ENCODE assay signal across 29 cellular contexts in genomic region chr10:132687893-132688579, GRCh38.
DNase-seq lines count a peak whose midpoint lies in the region; ATAC-seq and TF ChIP-seq lines count a peak whose summit lies in the region.
"Had no signal": no experiment of that assay in that cellular context is flagged by ENCODE, and none has a peak within 500 bp of the region (broad histone marks: within the 10 kb centered on the region; RNA-seq: fewer than 3 reads in every experiment).

No MANE protein-coding gene starts in this region.

- H3K27me3 Mint-ChIP-seq in natural killer cell treated with Interleukin-12 subunit alpha and Interleukin-12 subunit beta and Interleukin-15 and Interleukin-18, amount 100 ng/mL, for 72 hours = no peaks in the 10 kb centered on the region
- H3K27me3 Mint-ChIP-seq in natural killer cell (ENCODE audit: low read depth in 2 of 2) (no peaks in the 10 kb centered on the region), immature natural killer cell (ENCODE audit: low read depth in 3 of 3) (peaks cover 0 to 7% (median 3%) of the 10 kb centered on the region in 3 donors)
- H3K27me3 Mint-ChIP-seq: activated CD8-positive, alpha-beta memory T cell treated with anti-CD3 and anti-CD28 coated beads, Interleukin-2, amount 10 ng/mL, durations not matched to agents 7 days and 5 days; activated naive CD4-positive, alpha-beta T cell treated with anti-CD3 and anti-CD28 coated beads, Interleukin-2, amount 50 U/mL, for 24 hours had no signal

- no peak overlapping the region for H3K27ac ChIP-seq in left ventricle myocardium inferior (replicated peaks)
- no peak overlapping the region for H3K27ac ChIP-seq in aorta (ENCODE audit: low read depth in 1 of 2, low read length in 2 of 2)
- H3K27ac ChIP-seq: testis had no signal

- H3K9me3 Mint-ChIP-seq in natural killer cell treated with Interleukin-12 subunit alpha and Interleukin-12 subunit beta and Interleukin-15 and Interleukin-18, amount 100 ng/mL, for 72 hours = peaks cover 3% of the 10 kb centered on the region
- H3K9me3 Mint-ChIP-seq in natural killer cell (no peaks in the 10 kb centered on the region), immature natural killer cell (peaks cover 0 to 3% (median 0%) of the 10 kb centered on the region in 6 donors)
- H3K9me3 Mint-ChIP-seq: activated naive CD4-positive, alpha-beta T cell treated with anti-CD3 and anti-CD28 coated beads, Interleukin-2, amount 50 U/mL, for 24 hours had no signal

- no peak for ATAC-seq in natural killer cell treated with Interleukin-12 subunit alpha and Interleukin-12 subunit beta and Interleukin-15 and Interleukin-18, amount 100 ng/mL, for 72 hours
- ATAC-seq in natural killer cell (no peak), omental fat pad (ENCODE audit: low FRiP score) (peak; percentile 18), aorta (ENCODE audit: low FRiP score) (no peak)
- ATAC-seq: activated CD8-positive, alpha-beta memory T cell treated with anti-CD3 and anti-CD28 coated beads, Interleukin-2, amount 10 ng/mL, durations not matched to agents 7 days and 5 days; activated T-cell treated with anti-CD3 and anti-CD28 coated beads, Interleukin-2, amount 50 U/mL, for 72 hours; left colon; stimulated activated effector memory CD8-positive, alpha-beta T cell treated with anti-CD3 and anti-CD28 coated beads, Interleukin-12 subunit alpha, Interleukin-12 subunit beta, amount 100 ng/mL, for 72 hours had no signal

- TF ChIP-seq CTCF in natural killer cell (IDR thresholded peaks at IDR 0.05) = no peak
- no peak for TF ChIP-seq CTCF in left ventricle myocardium inferior (IDR thresholded peaks at IDR 0.05; ENCODE audit: borderline replicate concordance)
- TF ChIP-seq CTCF in omental fat pad (IDR thresholded peaks at IDR 0.05) = no peak

- H3K27ac Mint-ChIP-seq in natural killer cell treated with Interleukin-12 subunit alpha and Interleukin-12 subunit beta and Interleukin-15 and Interleukin-18, amount 100 ng/mL, for 72 hours = no peak overlapping the region
- no peak overlapping the region for H3K27ac Mint-ChIP-seq in natural killer cell
- no peak overlapping the region for H3K27ac Mint-ChIP-seq in immature natural killer cell
- H3K27ac Mint-ChIP-seq: activated CD8-positive, alpha-beta memory T cell treated with anti-CD3 and anti-CD28 coated beads, Interleukin-2, amount 10 ng/mL, durations not matched to agents 7 days and 5 days; activated naive CD4-positive, alpha-beta T cell treated with anti-CD3 and anti-CD28 coated beads, Interleukin-2, amount 50 U/mL, for 24 hours; activated T-cell treated with anti-CD3 and anti-CD28 coated beads, Interleukin-2, amount 50 U/mL, for 72 hours; mesothelial cell of epicardium; nephron; progenitor cell of endocrine pancreas; stimulated activated effector memory CD8-positive, alpha-beta T cell treated with anti-CD3 and anti-CD28 coated beads, Interleukin-12 subunit alpha, Interleukin-12 subunit beta, amount 100 ng/mL, for 72 hours had no signal

- H3K36me3 ChIP-seq in left ventricle myocardium inferior (peaks cover 16% of the 10 kb centered on the region), aorta (ENCODE audit: control insufficient read depth in 1 of 2, insufficient read depth in 2 of 2, low read length in 1 of 2) (peaks cover 0 to 3% of the 10 kb centered on the region in 2 donors)

- H3K9me3 ChIP-seq in left ventricle myocardium inferior (replicated peaks) (no peaks in the 10 kb centered on the region), aorta (ENCODE audit: control insufficient read depth, low read length) (no peaks in the 10 kb centered on the region)
- H3K9me3 ChIP-seq: testis had no signal

- peaks cover 6% of the 10 kb centered on the region for H3K36me3 Mint-ChIP-seq in natural killer cell treated with Interleukin-12 subunit alpha and Interleukin-12 subunit beta and Interleukin-15 and Interleukin-18, amount 100 ng/mL, for 72 hours
- H3K36me3 Mint-ChIP-seq in natural killer cell (peaks cover 7% of the 10 kb centered on the region), immature natural killer cell (peaks cover 3 to 17% (median 8%) of the 10 kb centered on the region in 3 donors)
- H3K36me3 Mint-ChIP-seq: stimulated activated effector memory CD8-positive, alpha-beta T cell treated with anti-CD3 and anti-CD28 coated beads, Interleukin-12 subunit alpha, Interleukin-12 subunit beta, amount 100 ng/mL, for 72 hours had no signal

- WGBS in aorta, 2 donors = 82 to 83% methylated on average over 14 of the region's 14 CpGs

- H3K4me1 Mint-ChIP-seq in natural killer cell treated with Interleukin-12 subunit alpha and Interleukin-12 subunit beta and Interleukin-15 and Interleukin-18, amount 100 ng/mL, for 72 hours (ENCODE audit: low read depth in 2 of 2) = peaks cover 21 to 32% of the 10 kb centered on the region in 2 donors
- H3K4me1 Mint-ChIP-seq in natural killer cell (peaks cover 33 to 39% of the 10 kb centered on the region in 2 donors), immature natural killer cell (peaks cover 42 to 43% of the 10 kb centered on the region in 2 donors)
- H3K4me1 Mint-ChIP-seq: nephron had no signal

- POLR2A ChIA-PET in HEK293T (lab: Yijun Ruan, JAX) = no interaction called here

- H3K4me1 ChIP-seq in left ventricle myocardium inferior (peaks cover 15% of the 10 kb centered on the region), aorta (ENCODE audit: control insufficient read depth in 1 of 2, insufficient read depth in 2 of 2, low read length in 2 of 2) (no peaks in the 10 kb centered on the region)

- intact Hi-C loops in natural killer cell (cut with micrococcal nuclease) (loop anchor here (10.0 kb wide), 1 partner anchor 73 kb away; no protein-coding TSS in a partner anchor), left ventricle myocardium inferior (cut with micrococcal nuclease) (no loop called here), aorta (cut with DNase I) (no loop called here)

- CTCF ChIA-PET in HEK293T (lab: Yijun Ruan, JAX) = no interaction called here

- DNase-seq in natural killer cell treated with Interleukin-12 subunit alpha and Interleukin-12 subunit beta and Interleukin-15 and Interleukin-18, amount 100 ng/mL, for 72 hours (ENCODE audit: low spot score) = peak; percentile 25
- DNase-seq in natural killer cell (no peak), left ventricle myocardium inferior (peak; percentile 2), omental fat pad (ENCODE audit: low spot score) (no peak), aorta (peak; percentile 17 to 66), KG1 (lab: John Stamatoyannopoulos, UW) (no peak), HEK293T (ENCODE audit: extremely low spot score) (no peak), immature natural killer cell (no peak)
- DNase-seq: activated CD4-positive, alpha-beta T cell treated with anti-CD3 and anti-CD28 coated beads, Interleukin-2, amount 50 U/mL, for 1 hour; activated CD8-positive, alpha-beta memory T cell treated with anti-CD3 and anti-CD28 coated beads, Interleukin-2, amount 10 ng/mL, durations not matched to agents 7 days and 5 days; activated T-cell treated with anti-CD3 and anti-CD28 coated beads, Interleukin-2, amount 50 U/mL, for 72 hours; anterior cingulate cortex; COR-L47; dermis blood vessel endothelial cell; DMS79; NCI-H2081; NCI-H345; NCI-H82; OCI-M1; SHP77; T-helper 9 cell; testis had no signal

- no peak overlapping the region for H3K4me3 ChIP-seq in left ventricle myocardium inferior
- no peak overlapping the region for H3K4me3 ChIP-seq in aorta (ENCODE audit: low read length in 2 of 2)
- H3K4me3 ChIP-seq: smooth muscle cell, testis had no signal

- no peak overlapping the region for H3K4me3 Mint-ChIP-seq in natural killer cell treated with Interleukin-12 subunit alpha and Interleukin-12 subunit beta and Interleukin-15 and Interleukin-18, amount 100 ng/mL, for 72 hours
- no peak overlapping the region for H3K4me3 Mint-ChIP-seq in natural killer cell
- no peak overlapping the region for H3K4me3 Mint-ChIP-seq in immature natural killer cell
- H3K4me3 Mint-ChIP-seq: activated CD8-positive, alpha-beta memory T cell treated with anti-CD3 and anti-CD28 coated beads, Interleukin-2, amount 10 ng/mL, durations not matched to agents 7 days and 5 days; activated naive CD4-positive, alpha-beta T cell treated with anti-CD3 and anti-CD28 coated beads, Interleukin-2, amount 50 U/mL, for 24 hours; activated T-cell treated with anti-CD3 and anti-CD28 coated beads, Interleukin-2, amount 50 U/mL, for 72 hours; mesothelial cell of epicardium; nephron; stimulated activated effector memory CD8-positive, alpha-beta T cell treated with anti-CD3 and anti-CD28 coated beads, Interleukin-12 subunit alpha, Interleukin-12 subunit beta, amount 100 ng/mL, for 72 hours had no signal

- no peaks in the 10 kb centered on the region for H3K27me3 ChIP-seq in left ventricle myocardium inferior (ENCODE audit: low read depth)
- H3K27me3 ChIP-seq in aorta (ENCODE audit: control insufficient read depth in 1 of 2, insufficient read depth in 2 of 2, low read length in 1 of 2) = no peaks in the 10 kb centered on the region
- H3K27me3 ChIP-seq: testis had no signal

TF ChIP-seq in HEK293T, 16 proteins besides CTCF, POLR2A, EP300 and RAD21:
- no peak for TF ChIP-seq FOXK2 (IDR thresholded peaks at IDR 0.05)
- TF ChIP-seq CTBP1 (IDR thresholded peaks at IDR 0.05; ENCODE audit: borderline replicate concordance) = no peak
- TF ChIP-seq HDGF (IDR thresholded peaks at IDR 0.05; ENCODE audit: borderline replicate concordance) = no peak
- TF ChIP-seq LEF1 (IDR thresholded peaks at IDR 0.05; ENCODE audit: borderline replicate concordance) = no peak
- TF ChIP-seq L3MBTL2 (conservative IDR thresholded peaks at IDR 0.05) = no peak
- no peak for TF ChIP-seq ARNT (IDR thresholded peaks at IDR 0.05)
- TF ChIP-seq, protein P1, sequence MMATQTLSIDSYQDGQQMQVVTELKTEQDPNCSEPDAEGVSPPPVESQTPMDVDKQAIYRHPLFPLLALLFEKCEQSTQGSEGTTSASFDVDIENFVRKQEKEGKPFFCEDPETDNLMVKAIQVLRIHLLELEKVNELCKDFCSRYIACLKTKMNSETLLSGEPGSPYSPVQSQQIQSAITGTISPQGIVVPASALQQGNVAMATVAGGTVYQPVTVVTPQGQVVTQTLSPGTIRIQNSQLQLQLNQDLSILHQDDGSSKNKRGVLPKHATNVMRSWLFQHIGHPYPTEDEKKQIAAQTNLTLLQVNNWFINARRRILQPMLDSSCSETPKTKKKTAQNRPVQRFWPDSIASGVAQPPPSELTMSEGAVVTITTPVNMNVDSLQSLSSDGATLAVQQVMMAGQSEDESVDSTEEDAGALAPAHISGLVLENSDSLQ (IDR thresholded peaks at IDR 0.05) = no peak
- TF ChIP-seq BHLHE40 (IDR thresholded peaks at IDR 0.05; ENCODE audit: borderline replicate concordance) = no peak
- TF ChIP-seq TARDBP (IDR thresholded peaks at IDR 0.05) = no peak
- TF ChIP-seq SP1 (IDR thresholded peaks at IDR 0.05) = no peak
- no peak for TF ChIP-seq FOXA1 (IDR thresholded peaks at IDR 0.05)
- no peak for TF ChIP-seq NFRKB (IDR thresholded peaks at IDR 0.05)
- TF ChIP-seq SUZ12 (IDR thresholded peaks at IDR 0.05) = no peak
- no peak for TF ChIP-seq ZNF384 (IDR thresholded peaks at IDR 0.05)

Comparison
In these comparisons a context has a peak if more than half of its experiments do, and no peak if none do; other contexts are left out.
1. DNase-seq: peak in natural killer cell treated with Interleukin-12 subunit alpha and Interleukin-12 subunit beta and Interleukin-15 and Interleukin-18, amount 100 ng/mL, for 72 hours (single experiment), left ventricle myocardium inferior (single experiment) and aorta (2 of 2); none in natural killer cell (single experiment), omental fat pad (single experiment), KG1 (single experiment), HEK293T (single experiment) and immature natural killer cell (0 of 3).